Comparison of ENCODE assay signal across 29 cellular contexts in the genomic region with DNA sequence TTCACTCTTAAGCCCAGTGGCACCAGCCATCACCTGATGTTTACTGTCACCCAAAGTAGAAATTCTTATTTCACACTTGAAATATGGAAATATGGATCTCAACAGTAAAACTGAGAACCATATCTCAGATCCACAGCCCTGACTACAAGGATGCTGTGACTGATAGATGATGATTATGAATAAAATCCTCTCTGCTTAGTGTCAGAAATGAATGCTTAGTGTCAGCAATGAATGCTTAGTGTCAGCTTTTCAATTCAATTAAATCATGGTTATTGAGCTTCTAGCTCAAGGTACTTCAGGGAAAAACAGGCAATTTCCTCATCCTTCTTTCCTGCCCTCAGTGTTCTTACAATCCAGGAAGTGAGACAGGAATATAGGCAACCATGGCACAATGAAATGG.
"Had no signal": no experiment of that assay in that cellular context is flagged by ENCODE, and none has a peak within 500 bp of the region (broad histone marks: within the 10 kb centered on the region; RNA-seq: fewer than 3 reads in every experiment).

No MANE protein-coding gene starts in this region.

- H3K4me1 ChIP-seq: parathyroid adenoma, psoas muscle, right lobe of liver, stomach, thyroid gland, tibial nerve, upper lobe of left lung, vagina had no signal

- H3K4me3 Mint-ChIP-seq: naive thymus-derived CD4-positive, alpha-beta T cell; natural killer cell treated with Interleukin-12 subunit alpha and Interleukin-12 subunit beta and Interleukin-15 and Interleukin-18, amount 100 ng/mL, for 72 hours; nephron progenitor cell; neural progenitor cell; stimulated activated effector memory CD8-positive, alpha-beta T cell treated with anti-CD3 and anti-CD28 coated beads, Interleukin-12 subunit alpha, Interleukin-12 subunit beta, amount 100 ng/mL, for 72 hours; stimulated activated naive B cell treated with anti-CD40 and anti-IgM and Interleukin-4, amounts not matched to agents 10 μg/mL and 1 μg/mL and 100 μg/mL, for 72 hours; stimulated activated naive CD8-positive, alpha-beta T cell treated with anti-CD3 and anti-CD28 coated beads, Interleukin-15, Interleukin-2, amounts not matched to agents 100 ng/mL and 50 ng/mL, for 24 hours had no signal

- H3K9me3 Mint-ChIP-seq: nephron progenitor cell; neural progenitor cell; stimulated activated naive B cell treated with anti-CD40 and anti-IgM and Interleukin-4, amounts not matched to agents 10 μg/mL and 1 μg/mL and 100 μg/mL, for 72 hours; stimulated activated naive CD8-positive, alpha-beta T cell treated with anti-CD3 and anti-CD28 coated beads, Interleukin-15, Interleukin-2, amounts not matched to agents 100 ng/mL and 50 ng/mL, for 24 hours had no signal

- H3K27me3 Mint-ChIP-seq: naive thymus-derived CD4-positive, alpha-beta T cell; natural killer cell treated with Interleukin-12 subunit alpha and Interleukin-12 subunit beta and Interleukin-15 and Interleukin-18, amount 100 ng/mL, for 72 hours; progenitor cell of endocrine pancreas; stimulated activated naive B cell treated with anti-CD40 and anti-IgM and Interleukin-4, amounts not matched to agents 10 μg/mL and 1 μg/mL and 100 μg/mL, for 72 hours; stimulated activated naive CD8-positive, alpha-beta T cell treated with anti-CD3 and anti-CD28 coated beads, Interleukin-15, Interleukin-2, amounts not matched to agents 100 ng/mL and 50 ng/mL, for 24 hours had no signal

- H3K27ac ChIP-seq: neural progenitor cell, ovary, parathyroid adenoma, psoas muscle, right lobe of liver, sigmoid colon, stomach, thoracic aorta, thyroid gland, tibial nerve, upper lobe of left lung, vagina had no signal

- H3K36me3 Mint-ChIP-seq: naive thymus-derived CD4-positive, alpha-beta T cell; natural killer cell treated with Interleukin-12 subunit alpha and Interleukin-12 subunit beta and Interleukin-15 and Interleukin-18, amount 100 ng/mL, for 72 hours; stimulated activated effector memory CD8-positive, alpha-beta T cell treated with anti-CD3 and anti-CD28 coated beads, Interleukin-12 subunit alpha, Interleukin-12 subunit beta, amount 100 ng/mL, for 72 hours; stimulated activated naive B cell treated with anti-CD40 and anti-IgM and Interleukin-4, amounts not matched to agents 10 μg/mL and 1 μg/mL and 100 μg/mL, for 72 hours had no signal

- H3K27me3 ChIP-seq: neural progenitor cell, ovary, right lobe of liver, sigmoid colon, stomach, thyroid gland, tibial nerve, upper lobe of left lung, vagina had no signal

- FAIRE-seq: small intestine had no signal

- H3K27ac Mint-ChIP-seq: naive thymus-derived CD4-positive, alpha-beta T cell; natural killer cell treated with Interleukin-12 subunit alpha and Interleukin-12 subunit beta and Interleukin-15 and Interleukin-18, amount 100 ng/mL, for 72 hours; nephron progenitor cell; neural progenitor cell; stimulated activated effector memory CD8-positive, alpha-beta T cell treated with anti-CD3 and anti-CD28 coated beads, Interleukin-12 subunit alpha, Interleukin-12 subunit beta, amount 100 ng/mL, for 72 hours; stimulated activated naive B cell treated with anti-CD40 and anti-IgM and Interleukin-4, amounts not matched to agents 10 μg/mL and 1 μg/mL and 100 μg/mL, for 72 hours; stimulated activated naive CD8-positive, alpha-beta T cell treated with anti-CD3 and anti-CD28 coated beads, Interleukin-15, Interleukin-2, amounts not matched to agents 100 ng/mL and 50 ng/mL, for 24 hours had no signal

- H3K9me3 ChIP-seq: ovary, psoas muscle, right lobe of liver, sigmoid colon, stomach, thoracic aorta, thyroid gland, tibial nerve, upper lobe of left lung, vagina had no signal

- H3K9ac ChIP-seq: neural progenitor cell, parathyroid adenoma had no signal

- ATAC-seq: naive thymus-derived CD4-positive, alpha-beta T cell; natural killer cell treated with Interleukin-12 subunit alpha and Interleukin-12 subunit beta and Interleukin-15 and Interleukin-18, amount 100 ng/mL, for 72 hours; psoas muscle; right cardiac atrium; right lobe of liver; stimulated activated effector memory CD8-positive, alpha-beta T cell treated with anti-CD3 and anti-CD28 coated beads, Interleukin-12 subunit alpha, Interleukin-12 subunit beta, amount 100 ng/mL, for 72 hours; stimulated activated naive B cell treated with anti-CD40 and anti-IgM and Interleukin-4, amounts not matched to agents 10 μg/mL and 1 μg/mL and 100 μg/mL, for 72 hours had no signal

- DNase-seq: naive thymus-derived CD4-positive, alpha-beta T cell; nephron progenitor cell; occipital lobe; ovary; posterior cingulate gyrus; psoas muscle; right cardiac atrium; right lobe of liver; sigmoid colon; small intestine; stimulated activated CD4-positive, alpha-beta T cell treated with anti-CD3 and anti-CD28 coated beads, Interleukin-15, amount 100 ng/mL, for 24 hours; stimulated activated CD4-positive, alpha-beta T cell treated with anti-CD3 and anti-CD28 coated beads, Interleukin-2, amount 100 ng/mL, for 24 hours; stimulated activated CD4-positive, alpha-beta T cell treated with anti-CD3 and anti-CD28 coated beads, Interleukin-2, amount 100 ng/mL, for 48 hours; stimulated activated CD4-positive, alpha-beta T cell treated with anti-CD3 and anti-CD28 coated beads, Interleukin-4, amount 100 ng/mL, for 24 hours; stimulated activated naive B cell treated with anti-CD40 and anti-IgM and Interleukin-4, amounts not matched to agents 10 μg/mL and 1 μg/mL and 100 μg/mL, for 72 hours; stimulated activated naive CD4-positive, alpha-beta T cell treated with Interleukin-2 at 50 U/mL for 16 hours; stomach; thyroid gland; trophoblast cell; upper lobe of left lung had no signal

- H3K4me3 ChIP-seq: neural progenitor cell, ovary, psoas muscle, right lobe of liver, sigmoid colon, stomach, thoracic aorta, thyroid gland, tibial nerve, upper lobe of left lung, vagina had no signal

- H3K4me1 Mint-ChIP-seq: stimulated activated effector memory CD8-positive, alpha-beta T cell treated with anti-CD3 and anti-CD28 coated beads, Interleukin-12 subunit alpha, Interleukin-12 subunit beta, amount 100 ng/mL, for 72 hours; stimulated activated naive B cell treated with anti-CD40 and anti-IgM and Interleukin-4, amounts not matched to agents 10 μg/mL and 1 μg/mL and 100 μg/mL, for 72 hours had no signal

- H3K4me2 ChIP-seq: neural progenitor cell had no signal

- H3K79me2 ChIP-seq: parathyroid adenoma had no signal

- H2AFZ ChIP-seq: neural progenitor cell, parathyroid adenoma had no signal

- H3K36me3 ChIP-seq: neural progenitor cell, ovary, right lobe of liver, sigmoid colon, stomach, thoracic aorta, thyroid gland, tibial nerve, upper lobe of left lung, vagina had no signal
